ENCODE assay signal across 6 cellular contexts in the genomic region with DNA sequence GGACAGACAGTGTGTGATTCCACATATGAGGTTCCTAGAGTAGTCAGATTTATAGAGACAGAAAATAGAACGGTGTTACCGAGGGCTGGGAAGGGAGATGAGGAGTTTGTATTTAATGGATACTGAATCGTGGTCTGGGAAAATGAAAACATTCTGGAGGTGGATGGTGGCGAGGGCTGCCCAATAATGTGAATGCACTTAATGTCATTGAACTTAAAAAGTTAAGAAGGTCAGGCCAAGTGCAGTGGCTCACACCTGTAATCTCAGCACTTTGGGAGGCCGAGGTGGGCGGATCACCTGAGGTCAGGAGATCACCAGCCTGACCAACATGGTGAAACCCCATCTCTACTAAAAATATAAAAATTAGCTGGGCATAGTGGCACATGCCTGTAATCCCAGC.
DNase-seq lines count a peak whose midpoint lies in the region; ATAC-seq, FAIRE-seq and TF ChIP-seq lines count a peak whose summit lies in the region.
"Not testable (repeated sequence)": the region's sequence is repeated elsewhere in the genome, so short reads cannot be mapped to it uniquely, and the experiment has no call there.

No MANE protein-coding gene starts in this region.

- in situ Hi-C loops in HepG2 (cut with HindIII; ENCODE audit: extremely low pct_ligation_motif_present, low pct_unique_long_range_greater_than_20kb), result not testable (repeated sequence)

- H3K27ac ChIP-seq in A549 (peak overlapping the region; percentile 68 to 71; a peak in 3 of 6 replicates), RWPE1 (peak overlapping the region; percentile 27; the same call in 1 of the 2 replicates), RWPE2 (ENCODE audit: poor library complexity, severe bottlenecking) (peak overlapping the region; percentile 72)
- H3K27ac ChIP-seq in HepG2 (ENCODE audit: extremely low read length, insufficient read depth, low read length); liver (ENCODE audit: low read depth in 1 of 2, low read length in 2 of 2): not testable (repeated sequence)

- H3K9ac ChIP-seq in HepG2 (ENCODE audit: insufficient read depth, low read depth, low read length); liver (ENCODE audit: low read depth in 1 of 2, low read length in 2 of 2): not testable (repeated sequence)

- not testable (repeated sequence) for H3K36me3 ChIP-seq in RWPE2 (ENCODE audit: low read depth); HepG2 (replicated peaks in 1 of 2; ENCODE audit: control insufficient read depth in 1 of 2, insufficient read depth in 2 of 2, low read length in 2 of 2); liver (ENCODE audit: control insufficient read depth in 4 of 4, insufficient read depth in 3 of 4, low read depth in 1 of 4, low read length in 3 of 4)

- BruUV-seq in HepG2 (replicated peaks; lab: Mats Ljungman, UMichigan), result not testable (repeated sequence)

- H3K79me2 ChIP-seq in HepG2 (ENCODE audit: insufficient read depth, low read length), result not testable (repeated sequence)

- not testable (repeated sequence) for TF ChIP-seq CTCF in A549 (IDR thresholded peaks at IDR 0.05); RWPE1 (conservative IDR thresholded peaks at IDR 0.05; ENCODE audit: low read depth); RWPE2 (IDR thresholded peaks at IDR 0.05; ENCODE audit: poor library complexity, severe bottlenecking); HepG2 (CRISPR knock-in tag; IDR thresholded peaks at IDR 0.05); liver (IDR thresholded peaks at IDR 0.05; ENCODE audit: low read depth, low read length, missing input control)

- WGBS in A549 (ENCODE audit: missing lambda C conversion rate), result 91% methylated on average over 6 of the region's 6 CpGs
- 60% methylated on average over 6 of the region's 6 CpGs for WGBS in HepG2 (ENCODE audit: low lambda C conversion rate)
- WGBS in liver, result 65% methylated on average over 6 of the region's 6 CpGs

- POLR2A ChIA-PET in A549 (lab: Yijun Ruan, JAX); RWPE1 (lab: Yijun Ruan, JAX; ENCODE audit: low non-redundant PET); HepG2 (lab: Yijun Ruan, JAX): not testable (repeated sequence)

- not testable (repeated sequence) for ATAC-seq in A549; RWPE2 (ENCODE audit: low read depth); HepG2
- ATAC-seq in left lobe of liver, result peak; percentile 67

- CTCF ChIA-PET in A549 (lab: Yijun Ruan, JAX); HepG2 (lab: Yijun Ruan, JAX; ENCODE audit: low intra/inter-chr PET ratio, low total read pairs): not testable (repeated sequence)
- CTCF ChIA-PET in RWPE1 (lab: Yijun Ruan, JAX), result interaction anchor here (0.7 to 0.9 kb wide), 2 partner anchors 10 to 1761 kb away, joined by 3 to 4 read pairs; no protein-coding TSS in a partner anchor

- H3K9me3 ChIP-seq in A549, result peaks cover 14% of the 10 kb centered on the region; the same call in 2 of the 3 replicates
- not testable (repeated sequence) for H3K9me3 ChIP-seq in RWPE2 (ENCODE audit: severe bottlenecking); HepG2 (ENCODE audit: low read length); liver (ENCODE audit: control insufficient read depth in 4 of 4, low read length in 3 of 4)

- FAIRE-seq in A549 (lab: Jason Lieb, UNC); HepG2 (lab: Jason Lieb, UNC): not testable (repeated sequence)

- H3K4me3 ChIP-seq in A549; RWPE2 (ENCODE audit: severe bottlenecking); HepG2 (replicated peaks in 1 of 3; ENCODE audit: insufficient read depth in 1 of 3, low read depth in 2 of 3, low read length in 3 of 3); liver (ENCODE audit: low read depth in 1 of 3, low read length in 3 of 3): not testable (repeated sequence)

- not testable (repeated sequence) for H3K4me2 ChIP-seq in A549; HepG2 (ENCODE audit: low read depth, low read length)

- not testable (repeated sequence) for TF ChIP-seq RAD21 in A549 (conservative IDR thresholded peaks at IDR 0.05 in 1 of 2, IDR thresholded peaks at IDR 0.05 in 1 of 2); HepG2 (CRISPR knock-in tag; IDR thresholded peaks at IDR 0.05); liver (IDR thresholded peaks at IDR 0.05)

- TF ChIP-seq EP300 in A549 (IDR thresholded peaks at IDR 0.05); HepG2 (IDR thresholded peaks at IDR 0.05; ENCODE audit: low read depth in 2 of 2, low read length in 2 of 2); HepG2 (CRISPR knock-in tag; IDR thresholded peaks at IDR 0.05; ENCODE audit: borderline replicate concordance): not testable (repeated sequence)

- DNase-seq in A549 (ENCODE audit: low read depth in 1 of 2, low spot score in 1 of 2); RWPE1 (ENCODE audit: low spot score); RWPE2 (ENCODE audit: low spot score); left lobe of liver (ENCODE audit: low spot score); HepG2 (ENCODE audit: low spot score): not testable (repeated sequence)

- H3K4me1 ChIP-seq in A549 (peaks cover 22% of the 10 kb centered on the region), RWPE2 (ENCODE audit: insufficient read depth, poor library complexity, severe bottlenecking) (peaks cover 14% of the 10 kb centered on the region), HepG2 (ENCODE audit: insufficient read depth, low read length) (peaks cover 42% of the 10 kb centered on the region)
- not testable (repeated sequence) for H3K4me1 ChIP-seq in liver (ENCODE audit: control insufficient read depth in 4 of 4, insufficient read depth in 4 of 4, low read length in 3 of 4)

- TF ChIP-seq POLR2A in A549 (IDR thresholded peaks at IDR 0.05; ENCODE audit: low read length); HepG2 (IDR thresholded peaks at IDR 0.05; ENCODE audit: insufficient read depth in 1 of 2, low read depth in 2 of 2, low read length in 2 of 2): not testable (repeated sequence)

- not testable (repeated sequence) for H2AFZ ChIP-seq in HepG2 (ENCODE audit: low read length)

- H4K20me1 ChIP-seq in HepG2 (ENCODE audit: insufficient read depth, low read length), result not testable (repeated sequence)

- H3K27me3 ChIP-seq in RWPE2 (ENCODE audit: insufficient read depth, poor library complexity, severe bottlenecking); HepG2 (ENCODE audit: control insufficient read depth in 1 of 2, insufficient read depth in 2 of 2, low read length in 2 of 2); liver (ENCODE audit: control insufficient read depth in 4 of 4, insufficient read depth in 4 of 4, low read length in 3 of 4): not testable (repeated sequence)

- intact Hi-C loops in HepG2 (cut with micrococcal nuclease; ENCODE audit: unreplicated experiment), result loop anchor here (2.0 kb wide), 1 partner anchor 19 kb away; no protein-coding TSS in a partner anchor

TF ChIP-seq in HepG2, 621 proteins besides CTCF, POLR2A, EP300 and RAD21:
- peak; percentile 36; the same call in 1 of the 2 replicates for TF ChIP-seq RXRB (CRISPR knock-in tag; IDR thresholded peaks at IDR 0.05; ENCODE audit: borderline replicate concordance)
- peak; percentile 54; the same call in 1 of the 2 replicates for TF ChIP-seq ZNF75D (CRISPR knock-in tag; IDR thresholded peaks at IDR 0.05; ENCODE audit: borderline replicate concordance)
- TF ChIP-seq RARA (CRISPR knock-in tag; IDR thresholded peaks at IDR 0.05), result peak; percentile 49; the same call in 1 of the 2 replicates
TF ChIP-seq in HepG2: peak in this region for 3; not testable (repeated sequence) for 618.

TF ChIP-seq in liver, 16 proteins besides CTCF, POLR2A, EP300 and RAD21:
- TF ChIP-seq RXRA (IDR thresholded peaks at IDR 0.05), result peak; percentile 64 to 81
